ENCODE assay signal across 24 cellular contexts in the genomic region with DNA sequence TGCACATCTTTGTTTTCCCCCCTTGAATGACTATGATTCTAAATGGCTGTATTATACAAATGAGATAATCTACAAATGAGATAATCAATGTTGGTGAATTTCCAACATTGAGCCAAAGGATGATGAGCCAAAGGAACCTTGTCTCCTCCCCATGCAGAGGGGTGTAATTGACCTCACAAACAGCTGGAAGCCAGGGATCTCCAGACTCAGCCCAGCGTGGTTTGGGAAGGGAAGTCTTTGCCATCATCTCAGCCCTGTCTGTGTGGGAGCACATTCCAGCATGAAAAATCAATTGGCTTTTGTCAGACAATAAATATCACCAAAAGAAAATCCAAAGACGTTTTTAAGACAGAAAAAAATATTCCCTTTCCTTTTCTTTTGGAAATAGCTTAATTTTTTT.
DNase-seq lines count a peak whose midpoint lies in the region; ATAC-seq, FAIRE-seq and TF ChIP-seq lines count a peak whose summit lies in the region.
"Had no signal": no experiment of that assay in that cellular context is flagged by ENCODE, and none has a peak within 500 bp of the region (broad histone marks: within the 10 kb centered on the region; RNA-seq: fewer than 3 reads in every experiment).

No MANE protein-coding gene starts in this region.

- TF ChIP-seq CTCF in progenitor cell of endocrine pancreas (IDR thresholded peaks at IDR 0.05; ENCODE audit: unreplicated experiment), result no peak
- no peak for TF ChIP-seq CTCF in CD4-positive, alpha-beta T cell (IDR thresholded peaks at IDR 0.05)

- 0 out of 2 replicates have a peak overlapping the region, but pooled peaks have one; percentile 10 for H3K27ac ChIP-seq in SJCRH30
- H3K27ac ChIP-seq in CD4-positive, alpha-beta T cell (ENCODE audit: low read depth, low read length), result no peak overlapping the region
- H3K27ac ChIP-seq: BLaER1 had no signal

- no peaks in the 10 kb centered on the region for H3K36me3 Mint-ChIP-seq in progenitor cell of endocrine pancreas (ENCODE audit: insufficient read depth)
- peaks cover 6% of the 10 kb centered on the region for H3K36me3 Mint-ChIP-seq in CD4-positive, alpha-beta T cell (ENCODE audit: low read depth)

- peak; percentile 77 for FAIRE-seq in islet of Langerhans (lab: Jason Lieb, UNC)
- FAIRE-seq: A204.1, D721Med, G401.6, GM12891, GM19239 had no signal

- DNase-seq in SJCRH30 (peak; percentile 61 to 79), progenitor cell of endocrine pancreas (ENCODE audit: low spot score, unreplicated experiment) (no peak), NCI-H524 (lab: John Stamatoyannopoulos, UW) (no peak), NCI-H128 (lab: John Stamatoyannopoulos, UW; ENCODE audit: unreplicated experiment) (no peak), HK-2 (ENCODE audit: unreplicated experiment) (no peak)
- DNase-seq in CD4-positive, alpha-beta T cell, result no peak
- DNase-seq: 8988T; ACHN; BE2C; C1 segment of cervical spinal cord; Caco-2; Calu3; CD4-positive, CD25-positive, alpha-beta regulatory T cell; CD8-positive, alpha-beta T cell; DMS79 treated with DMSO at 0.1 percent for 48 hours; GF-D8 had no signal

- H3K4me3 ChIP-seq in SJCRH30, result no peak overlapping the region
- H3K4me3 ChIP-seq: BLaER1 had no signal

- H3K4me1 Mint-ChIP-seq in progenitor cell of endocrine pancreas (ENCODE audit: low read depth), result peaks cover 8% of the 10 kb centered on the region
- H3K4me1 Mint-ChIP-seq in CD4-positive, alpha-beta T cell (ENCODE audit: low read depth), result peaks cover 8% of the 10 kb centered on the region
- H3K4me1 Mint-ChIP-seq: CD14-positive monocyte had no signal

- no peaks in the 10 kb centered on the region for H3K9me3 ChIP-seq in SJCRH30 (replicated peaks)
- H3K9me3 ChIP-seq in CD4-positive, alpha-beta T cell (ENCODE audit: control insufficient read depth, low read length), result no peaks in the 10 kb centered on the region
- H3K9me3 ChIP-seq: BE2C, BLaER1 had no signal

- H3K36me3 ChIP-seq in SJCRH30, result no peaks in the 10 kb centered on the region
- H3K36me3 ChIP-seq: BE2C, BLaER1 had no signal

- H3K27ac Mint-ChIP-seq in progenitor cell of endocrine pancreas, result peak overlapping the region; percentile 41
- H3K27ac Mint-ChIP-seq in CD4-positive, alpha-beta T cell, result no peak overlapping the region
- H3K27ac Mint-ChIP-seq: CD14-positive monocyte; CD4-positive, CD25-positive, alpha-beta regulatory T cell; CD8-positive, alpha-beta T cell had no signal

- no peaks in the 10 kb centered on the region for H3K27me3 Mint-ChIP-seq in progenitor cell of endocrine pancreas
- no peaks in the 10 kb centered on the region for H3K27me3 Mint-ChIP-seq in CD4-positive, alpha-beta T cell
- H3K27me3 Mint-ChIP-seq: CD4-positive, CD25-positive, alpha-beta regulatory T cell had no signal

- no peak for ATAC-seq in CD4-positive, alpha-beta T cell (ENCODE audit: poor library complexity)
- ATAC-seq: CD8-positive, alpha-beta T cell had no signal

- H3K4me3 Mint-ChIP-seq in progenitor cell of endocrine pancreas (ENCODE audit: low read depth), result peak overlapping the region; percentile 31
- H3K4me3 Mint-ChIP-seq in CD4-positive, alpha-beta T cell, result no peak overlapping the region
- H3K4me3 Mint-ChIP-seq: CD14-positive monocyte; CD4-positive, CD25-positive, alpha-beta regulatory T cell; CD8-positive, alpha-beta T cell had no signal

- intact Hi-C loops in CD4-positive, alpha-beta T cell (cut with DNase I, micrococcal nuclease), result no loop called here

- no peaks in the 10 kb centered on the region for H3K9me3 Mint-ChIP-seq in progenitor cell of endocrine pancreas (ENCODE audit: low read depth)
- no peaks in the 10 kb centered on the region for H3K9me3 Mint-ChIP-seq in CD4-positive, alpha-beta T cell
- H3K9me3 Mint-ChIP-seq: CD14-positive monocyte; CD8-positive, alpha-beta T cell had no signal

- CTCF ChIA-PET in CD4-positive, alpha-beta T cell (lab: Charles Lee), result interaction anchor here (0.9 kb wide), 1 partner anchor 72 kb away, joined by 3 read pairs; no protein-coding TSS in a partner anchor

- POLR2A ChIA-PET in CD4-positive, alpha-beta T cell (lab: Charles Lee), result no interaction called here

- peaks cover 16% of the 10 kb centered on the region for H3K4me1 ChIP-seq in SJCRH30
- H3K4me1 ChIP-seq: BE2C, BLaER1, Caco-2 had no signal

- H3K27me3 ChIP-seq in SJCRH30, result no peaks in the 10 kb centered on the region
- H3K27me3 ChIP-seq in CD4-positive, alpha-beta T cell (ENCODE audit: control insufficient read depth, insufficient read depth, low read length), result no peaks in the 10 kb centered on the region
- H3K27me3 ChIP-seq: BE2C, BLaER1 had no signal

Comparison
In these comparisons a context has a peak if more than half of its experiments do, and no peak if none do; other contexts are left out.
1. DNase-seq: peak in SJCRH30 (2 of 2); none in progenitor cell of endocrine pancreas (single experiment), NCI-H524 (0 of 2), NCI-H128 (single experiment), CD4-positive, alpha-beta T cell (0 of 10) and HK-2 (single experiment).